15 cellular contexts compared by ENCODE assay signal in the genomic region with DNA sequence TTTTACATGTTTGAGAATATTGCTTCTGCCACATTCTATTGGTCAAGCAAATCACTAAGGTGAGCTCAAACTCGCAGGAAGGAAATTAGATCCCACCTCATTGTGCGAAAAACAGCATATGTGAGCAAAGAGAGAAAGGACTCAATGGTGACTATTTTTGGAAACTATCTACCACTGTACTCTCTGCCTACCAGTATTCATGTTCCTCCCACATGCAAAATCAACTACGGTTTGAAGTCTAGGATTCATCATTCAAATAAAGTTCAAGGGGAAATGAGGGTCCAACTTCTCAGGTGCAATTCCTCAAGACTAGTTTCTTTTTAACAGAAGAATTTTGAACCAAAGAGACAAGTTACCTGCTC.
DNase-seq lines count a peak whose midpoint lies in the region; FAIRE-seq and TF ChIP-seq lines count a peak whose summit lies in the region.
"Had no signal": no experiment of that assay in that cellular context is flagged by ENCODE, and none has a peak within 500 bp of the region (broad histone marks: within the 10 kb centered on the region; RNA-seq: fewer than 3 reads in every experiment).

No MANE protein-coding gene starts in this region.

- DNase-seq in H54 (ENCODE audit: insufficient read length, low spot score) = no peak
- no peak for DNase-seq in foreskin fibroblast
- no peak for DNase-seq in smooth muscle cell (lab: John Stamatoyannopoulos, UW; ENCODE audit: unreplicated experiment)
- DNase-seq in posterior cingulate gyrus = no peak
- DNase-seq in NCI-H510A treated with DMSO at 0.1 percent for 48 hours (lab: John Stamatoyannopoulos, UW) = no peak
- no peak for DNase-seq in glomerular visceral epithelial cell (ENCODE audit: extremely low spot score)
- DNase-seq: activated CD4-positive, alpha-beta T cell treated with anti-CD3 and anti-CD28 coated beads, Interleukin-2, amount 50 U/mL, for 48 hours; activated T-cell treated with anti-CD3 and anti-CD28 coated beads for 4 hours; BE2C; NCI-H524 treated with DMSO at 0.1 percent for 48 hours; stimulated activated naive B cell treated with anti-CD40 and anti-IgM and Interleukin-4, amounts not matched to agents 10 μg/mL and 1 μg/mL and 100 μg/mL, for 72 hours had no signal

- no peaks in the 10 kb centered on the region for H3K79me2 ChIP-seq in smooth muscle cell (ENCODE audit: low read depth)

- TF ChIP-seq CTCF in WI38 (IDR thresholded peaks at IDR 0.05; ENCODE audit: low read depth, low read length) = no peak
- no peak for TF ChIP-seq CTCF in foreskin fibroblast (IDR thresholded peaks at IDR 0.05; ENCODE audit: low read depth, low read length)
- TF ChIP-seq CTCF in smooth muscle cell (IDR thresholded peaks at IDR 0.05; ENCODE audit: borderline replicate concordance, insufficient read depth, poor library complexity, severe bottlenecking) = no peak

- no peaks in the 10 kb centered on the region for H3K36me3 ChIP-seq in smooth muscle cell (ENCODE audit: low read depth)
- H3K36me3 ChIP-seq: BE2C, tibial nerve had no signal

- no peaks in the 10 kb centered on the region for H3K9me3 ChIP-seq in smooth muscle cell (replicated peaks; ENCODE audit: low read depth)
- H3K9me3 ChIP-seq: BE2C, tibial nerve had no signal

- TF ChIP-seq POLR2A in H54 (IDR thresholded peaks at IDR 0.05; ENCODE audit: low read depth, low read length) = no peak

- H3K27me3 ChIP-seq in smooth muscle cell (ENCODE audit: low read depth) = no peaks in the 10 kb centered on the region
- H3K27me3 ChIP-seq: BE2C, tibial nerve had no signal

- peak; percentile 23 for FAIRE-seq in H54 (lab: Jason Lieb, UNC)
- FAIRE-seq: frontal cortex had no signal

- peak overlapping the region; percentile 85 for H3K27ac ChIP-seq in smooth muscle cell (ENCODE audit: low read depth)
- H3K27ac ChIP-seq: tibial nerve had no signal

- peak overlapping the region; percentile 25 for H3K4me3 ChIP-seq in WI38 (ENCODE audit: low read depth, low read length)
- H3K4me3 ChIP-seq in foreskin fibroblast (ENCODE audit: low read depth in 1 of 2, low read length in 2 of 2) = peak overlapping the region; percentile 12 to 15
- peak overlapping the region; percentile 16 for H3K4me3 ChIP-seq in smooth muscle cell
- H3K4me3 ChIP-seq: GM23338, tibial nerve had no signal

- H4K20me1 ChIP-seq in smooth muscle cell (ENCODE audit: low read depth) = no peaks in the 10 kb centered on the region

- H3K9ac ChIP-seq in smooth muscle cell (ENCODE audit: low read depth) = peak overlapping the region; percentile 23

- 35% methylated on average over 3 of the region's 3 CpGs for WGBS in smooth muscle cell (ENCODE audit: low lambda C conversion rate)

- peaks cover 6% of the 10 kb centered on the region for H3F3A ChIP-seq in smooth muscle cell (ENCODE audit: low read depth)

- intact Hi-C loops in posterior cingulate gyrus (cut with DNase I) = no loop called here

- H2AFZ ChIP-seq in smooth muscle cell (ENCODE audit: low read depth) = no peak overlapping the region
- H2AFZ ChIP-seq: GM23338 had no signal

- H3K4me2 ChIP-seq in smooth muscle cell = peak overlapping the region; percentile 70
- H3K4me2 ChIP-seq: GM23338 had no signal

- H3K4me1 ChIP-seq in smooth muscle cell (ENCODE audit: low read depth) = peaks cover 4% of the 10 kb centered on the region
- H3K4me1 ChIP-seq: BE2C, tibial nerve had no signal
